In genomic region chr4:57916479-57916878, GRCh38 we compare ENCODE assay signal across 24 cellular contexts.
DNase-seq lines count a peak whose midpoint lies in the region; ATAC-seq, FAIRE-seq and TF ChIP-seq lines count a peak whose summit lies in the region.
"Had no signal": no experiment of that assay in that cellular context is flagged by ENCODE, and none has a peak within 500 bp of the region (broad histone marks: within the 10 kb centered on the region; RNA-seq: fewer than 3 reads in every experiment).

No MANE protein-coding gene starts in this region.

- H3K27me3 ChIP-seq in HepG2 (ENCODE audit: control insufficient read depth in 1 of 2, insufficient read depth in 2 of 2, low read length in 2 of 2) (no peaks in the 10 kb centered on the region), right lobe of liver (no peaks in the 10 kb centered on the region), K562 (ENCODE audit: control insufficient read depth in 2 of 2, insufficient read depth in 2 of 2, low read length in 2 of 2) (no peaks in the 10 kb centered on the region)
- H3K27me3 ChIP-seq: BE2C, BLaER1 had no signal

- no peak for ATAC-seq in HepG2
- ATAC-seq in right lobe of liver: no peak
- ATAC-seq in K562: no peak
- no peak for ATAC-seq in HG02678 (IDR thresholded peaks at IDR 0.05; ENCODE audit: unreplicated experiment)
- ATAC-seq: GM12878 had no signal

- FAIRE-seq in HepG2 (lab: Jason Lieb, UNC) (no peak), K562 (lab: Jason Lieb, UNC) (no peak)
- FAIRE-seq: GM12878, GM12892, GM19239 had no signal

- no peaks in the 10 kb centered on the region for H4K20me1 ChIP-seq in HepG2 (ENCODE audit: insufficient read depth, low read length)
- no peaks in the 10 kb centered on the region for H4K20me1 ChIP-seq in K562 (replicated peaks; ENCODE audit: control insufficient read depth, insufficient read depth, low read length)
- H4K20me1 ChIP-seq: BLaER1 had no signal

- POLR2A ChIA-PET in HepG2 (lab: Yijun Ruan, JAX): no interaction called here
- POLR2A ChIA-PET in K562 (lab: Yijun Ruan, JAX): no interaction called here

- H3K9me1 ChIP-seq in K562 (ENCODE audit: control insufficient read depth, insufficient read depth, low read length): no peaks in the 10 kb centered on the region

- H3K4me3 ChIP-seq in HepG2 (replicated peaks in 1 of 3; ENCODE audit: insufficient read depth in 1 of 3, low read depth in 2 of 3, low read length in 3 of 3) (no peak overlapping the region), right lobe of liver (no peak overlapping the region), K562 (no peak overlapping the region)
- H3K4me3 ChIP-seq: BLaER1, GM12878 had no signal

- TF ChIP-seq POLR2A in HepG2 (IDR thresholded peaks at IDR 0.05; ENCODE audit: insufficient read depth in 1 of 2, low read depth in 2 of 2, low read length in 2 of 2) (no peak), right lobe of liver (IDR thresholded peaks at IDR 0.05) (no peak), K562 (conservative IDR thresholded peaks at IDR 0.05) (no peak)

- CTCF ChIA-PET in HepG2 (lab: Yijun Ruan, JAX; ENCODE audit: low intra/inter-chr PET ratio, low total read pairs): no interaction called here
- CTCF ChIA-PET in K562 (lab: Yijun Ruan, JAX; ENCODE audit: low intra/inter-chr PET ratio): no interaction called here

- H3K36me3 ChIP-seq in HepG2 (replicated peaks in 1 of 2; ENCODE audit: control insufficient read depth in 1 of 2, insufficient read depth in 2 of 2, low read length in 2 of 2) (no peaks in the 10 kb centered on the region), right lobe of liver (no peaks in the 10 kb centered on the region), K562 (ENCODE audit: control insufficient read depth, insufficient read depth, low read length) (no peaks in the 10 kb centered on the region)
- H3K36me3 ChIP-seq: BE2C, BLaER1 had no signal

- in situ Hi-C loops in HepG2 (cut with HindIII; ENCODE audit: extremely low pct_ligation_motif_present, low pct_unique_long_range_greater_than_20kb) (no loop called here), K562 (cut with MboI) (no loop called here)

- DNase-seq in HepG2 (ENCODE audit: low spot score) (no peak), right lobe of liver (no peak), K562 (ENCODE audit: extremely low read depth in 1 of 4, low spot score in 3 of 4) (no peak)
- DNase-seq in stimulated activated naive CD4-positive, alpha-beta T cell treated with Interleukin-2 at 50 U/mL for 16 hours (lab: John Stamatoyannopoulos, UW): no peak
- DNase-seq: ACHN; BE2C; C1 segment of cervical spinal cord; CD4-positive, alpha-beta memory T cell; CD4-positive, CD25-positive, alpha-beta regulatory T cell; CD8-positive, alpha-beta memory T cell; COR-L47; DMS 273 treated with DMSO at 0.1 percent for 48 hours; DMS153; DMS53; DMS79; DND-41; EL; GDM1 had no signal

- BruUV-seq in HepG2 (replicated peaks; lab: Mats Ljungman, UMichigan) (no TSS peak), K562 (replicated peaks; lab: Mats Ljungman, UMichigan) (no TSS peak)

- intact Hi-C loops in HepG2 (cut with micrococcal nuclease; ENCODE audit: unreplicated experiment) (no loop called here), right lobe of liver (cut with DNase I) (no loop called here), K562 (cut with micrococcal nuclease) (no loop called here)

- peaks cover 13% of the 10 kb centered on the region; the same call in 1 of the 2 replicates for H3K9me3 ChIP-seq in HepG2 (ENCODE audit: low read length)
- no peaks in the 10 kb centered on the region for H3K9me3 ChIP-seq in right lobe of liver
- no peaks in the 10 kb centered on the region for H3K9me3 ChIP-seq in K562 (replicated peaks; ENCODE audit: control insufficient read depth, insufficient read depth, low read depth, low read length)
- H3K9me3 ChIP-seq: BE2C had no signal

- TF ChIP-seq EP300 in HepG2 (IDR thresholded peaks at IDR 0.05; ENCODE audit: low read depth in 2 of 2, low read length in 2 of 2) (no peak), HepG2 (CRISPR knock-in tag; IDR thresholded peaks at IDR 0.05; ENCODE audit: borderline replicate concordance) (no peak), K562 (IDR thresholded peaks at IDR 0.05; ENCODE audit: low read length) (no peak)

- TF ChIP-seq RAD21 in HepG2 (CRISPR knock-in tag; IDR thresholded peaks at IDR 0.05): no peak
- no peak for TF ChIP-seq RAD21 in K562 (CRISPR knock-in tag; conservative IDR thresholded peaks at IDR 0.05 in 1 of 2, IDR thresholded peaks at IDR 0.05 in 1 of 2)

- H3K79me2 ChIP-seq in HepG2 (ENCODE audit: insufficient read depth, low read length) (no peaks in the 10 kb centered on the region), K562 (ENCODE audit: control insufficient read depth, insufficient read depth, low read length) (no peaks in the 10 kb centered on the region)

- H3K4me2 ChIP-seq in HepG2 (ENCODE audit: low read depth, low read length) (no peak overlapping the region), K562 (ENCODE audit: insufficient read depth, low read length) (no peak overlapping the region)
- H3K4me2 ChIP-seq: BLaER1 had no signal

- H2AFZ ChIP-seq in HepG2 (ENCODE audit: low read length) (no peak overlapping the region), K562 (ENCODE audit: low read depth, low read length) (no peak overlapping the region)

- H3K9ac ChIP-seq in HepG2 (ENCODE audit: insufficient read depth, low read depth, low read length) (no peak overlapping the region), K562 (ENCODE audit: insufficient read depth in 1 of 2, low read depth in 2 of 2, low read length in 2 of 2) (no peak overlapping the region)
- H3K9ac ChIP-seq: BLaER1 had no signal

- TF ChIP-seq CTCF in HepG2 (CRISPR knock-in tag; IDR thresholded peaks at IDR 0.05) (no peak), right lobe of liver (IDR thresholded peaks at IDR 0.05) (no peak), K562 (IDR thresholded peaks at IDR 0.05 in 2 of 3, conservative IDR thresholded peaks at IDR 0.05 in 1 of 3; ENCODE audit: insufficient read depth in 2 of 3, low read depth in 1 of 3, low read length in 3 of 3) (no peak)

- no peaks in the 10 kb centered on the region for H3K4me1 ChIP-seq in HepG2 (ENCODE audit: insufficient read depth, low read length)
- H3K4me1 ChIP-seq in right lobe of liver: no peaks in the 10 kb centered on the region
- no peaks in the 10 kb centered on the region for H3K4me1 ChIP-seq in K562 (replicated peaks in 1 of 2; ENCODE audit: control insufficient read depth in 2 of 2, insufficient read depth in 2 of 2, low read length in 2 of 2)
- H3K4me1 ChIP-seq: BE2C, BLaER1 had no signal

- H3K27ac ChIP-seq in HepG2 (ENCODE audit: extremely low read length, insufficient read depth, low read length) (no peak overlapping the region), right lobe of liver (no peak overlapping the region), K562 (ENCODE audit: extremely low read depth, low read depth, low read length) (no peak overlapping the region)
- H3K27ac ChIP-seq: 22Rv1, BLaER1 had no signal

TF ChIP-seq in HepG2, 621 proteins besides CTCF, POLR2A, EP300 and RAD21:
- TF ChIP-seq MAFF (IDR thresholded peaks at IDR 0.05; ENCODE audit: low read depth, low read length) (peak; percentile 75), EHMT2 (IDR thresholded peaks at IDR 0.05; ENCODE audit: borderline replicate concordance, low read depth, low read length) (no peak), ELF1 (CRISPR knock-in tag; IDR thresholded peaks at IDR 0.05) (no peak), MAFK (conservative IDR thresholded peaks at IDR 0.05 in 1 of 2, IDR thresholded peaks at IDR 0.05 in 1 of 2; ENCODE audit: low read length in 2 of 2) (peak; percentile 64 to 83)

TF ChIP-seq in K562, 482 proteins besides CTCF, POLR2A, EP300 and RAD21:
- TF ChIP-seq C11orf30 (IDR thresholded peaks at IDR 0.05; ENCODE audit: low read depth) (peak; percentile 56; the same call in 1 of the 2 replicates), MAFG (tag; conservative IDR thresholded peaks at IDR 0.05) (peak; percentile 46; the same call in 1 of the 2 replicates), KDM5B (IDR thresholded peaks at IDR 0.05; ENCODE audit: insufficient replicate concordance, low read depth, low read length) (no peak), MAFK (IDR thresholded peaks at IDR 0.05; ENCODE audit: low read length) (peak; percentile 35; the same call in 1 of the 2 replicates), MAFF (IDR thresholded peaks at IDR 0.05; ENCODE audit: low read length) (peak; percentile 65), SRSF7 (optimal IDR thresholded peaks at IDR 0.05; ENCODE audit: low read depth, low read length) (no peak), GABPB1 (CRISPR knock-in tag; IDR thresholded peaks at IDR 0.05) (no peak), SLC30A9 (CRISPR knock-in tag; IDR thresholded peaks at IDR 0.05) (no peak), ZNF316 (IDR thresholded peaks at IDR 0.05) (peak; percentile 85), ZKSCAN3 (CRISPR knock-in tag; IDR thresholded peaks at IDR 0.05) (no peak)

Comparison
In these comparisons a context has a peak if more than half of its experiments do, and no peak if none do; other contexts are left out.
1. Of the 241 proteins assayed by ChIP-seq in both HepG2 and K562: peak only in HepG2: none; only in K562: MAFG; in both: MAFF and MAFK; in neither: 238.